1 cellular context compared by ENCODE assay signal in genomic region chr10:102150970-102151773, GRCh38.
TF ChIP-seq lines count a peak whose summit lies in the region.

No MANE protein-coding gene starts in this region.

TF ChIP-seq in HepG2, 621 proteins besides CTCF, POLR2A, EP300 and RAD21:
- TF ChIP-seq POGK (CRISPR knock-in tag; conservative IDR thresholded peaks at IDR 0.05) (peak; percentile 7; the same call in 1 of the 2 replicates), CREB3 (CRISPR knock-in tag; IDR thresholded peaks at IDR 0.05) (no peak), ZNF770 (CRISPR knock-in tag; IDR thresholded peaks at IDR 0.05) (peak; percentile 76)
